14 cellular contexts compared by ENCODE assay signal in genomic region chr2:130137118-130137517, GRCh38. TPM values are rescaled to one million over a fixed set of nuclear protein-coding genes. Genes with fewer than 3 reads are reported as not detected.
"Had no signal": no experiment of that assay in that cellular context is flagged by ENCODE, and none has a peak within 500 bp of the region (broad histone marks: within the 10 kb centered on the region; RNA-seq: fewer than 3 reads in every experiment).

No MANE protein-coding gene starts in this region.

RNA-seq across cellular contexts. Expression of gene POTEF, which starts 8.1 kb away (rescaled TPM):
- total RNA-seq: activated CD4-positive, alpha-beta memory T cell treated with anti-CD3 and anti-CD28 coated beads, Interleukin-2, amount 10 ng/mL, durations not matched to agents 7 days and 5 days; activated CD4-positive, alpha-beta T cell treated with anti-CD3 and anti-CD28 coated beads for 36 hours; activated CD4-positive, alpha-beta T cell treated with anti-CD3 and anti-CD28 coated beads, Interleukin-2, amount 10 ng/mL, durations not matched to agents 7 days and 5 days; activated CD8-positive, alpha-beta memory T cell treated with anti-CD3 and anti-CD28 coated beads, Interleukin-2, amount 10 ng/mL, durations not matched to agents 7 days and 5 days; activated CD8-positive, alpha-beta T cell treated with anti-CD3 and anti-CD28 coated beads, Interleukin-2, amount 10 ng/mL, durations not matched to agents 7 days and 5 days; activated naive CD8-positive, alpha-beta T cell treated with anti-CD3 and anti-CD28 coated beads, Interleukin-2, amount 10 ng/mL, durations not matched to agents 7 days and 5 days; activated T-helper 2 cell treated with anti-CD3 and anti-CD28 coated beads, Interferon-gamma antibody, Interleukin-2, Interleukin-4, amounts not matched to agents 10 μg/mL and 5 μg/mL and 100 μg/mL, durations not matched to agents 14 hours and 24 hours and 36 hours; ascending aorta; bronchial epithelial cell; T-cell; T-helper 1 cell treated with Interleukin-12 subunit alpha and Interleukin-12 subunit beta and Interleukin-4 antibody, amounts not matched to agents 30 ng/mL and 1 ng/mL, for 36 hours; T-helper 17 cell; T-helper 2 cell treated with Interferon-gamma antibody and Interleukin-4, amounts not matched to agents 100 ng/mL and 5 ng/mL, for 36 hours had no signal
- polyA plus RNA-seq: adipose tissue had no signal
